In genomic region chr17:1759529-1759928, GRCh38 we compare ENCODE assay signal across 20 cellular contexts. TPM values are rescaled to one million over a fixed set of nuclear protein-coding genes. Genes with fewer than 3 reads are reported as not detected.
"Had no signal": no experiment of that assay in that cellular context is flagged by ENCODE, and none has a peak within 500 bp of the region (broad histone marks: within the 10 kb centered on the region; RNA-seq: fewer than 3 reads in every experiment).

No MANE protein-coding gene starts in this region.

- H3K9me3 ChIP-seq: pancreas, spleen, tibial artery had no signal

- DNase-seq: activated CD4-positive, alpha-beta T cell treated with anti-CD3 and anti-CD28 coated beads for 1 hour; activated CD8-positive, alpha-beta memory T cell treated with anti-CD3 and anti-CD28 coated beads for 24 hours; activated CD8-positive, alpha-beta memory T cell treated with anti-CD3 and anti-CD28 coated beads, Interleukin-2, amount 50 U/mL, for 48 hours; activated effector memory CD4-positive, alpha-beta T cell treated with anti-CD3 and anti-CD28 coated beads, Interleukin-2, amount 50 U/mL, for 16 hours; activated T-cell treated with anti-CD3 and anti-CD28 coated beads, Interleukin-2, amount 50 U/mL, for 48 hours; effector CD8-positive, alpha-beta T cell; foreskin melanocyte; kidney glomerular epithelial cell; left ventricle myocardium superior; mesendoderm; naive thymus-derived CD8-positive, alpha-beta T cell; pancreas; spleen; stimulated activated CD8-positive, alpha-beta memory T cell treated with anti-CD3 and anti-CD28 coated beads, Interleukin-4, amount 100 ng/mL, for 48 hours; stimulated activated naive CD4-positive, alpha-beta T cell treated with Interleukin-2 at 50 U/mL for 16 hours; SW 1271; T-helper 2 cell; tibial artery; WERI-Rb-1 had no signal

- H3K27ac ChIP-seq: pancreas, tibial artery, WERI-Rb-1 had no signal

- H3K27me3 ChIP-seq: pancreas, spleen had no signal

- ATAC-seq: left ventricle myocardium superior; naive thymus-derived CD8-positive, alpha-beta T cell had no signal

- H3K36me3 ChIP-seq: pancreas, spleen, tibial artery, WERI-Rb-1 had no signal

- H3K4me1 ChIP-seq: pancreas had no signal

- H3K4me3 ChIP-seq: pancreas, spleen, tibial artery had no signal

RNA-seq across cellular contexts. Expression of gene SERPINF1, which starts 2.3 kb away (rescaled TPM):
- total RNA-seq: endothelial cell of umbilical vein had no signal
- polyA plus RNA-seq: endothelial cell of umbilical vein had no signal

RNA-seq across cellular contexts. Expression of gene SERPINF2, which starts 16.9 kb away (rescaled TPM):
- total RNA-seq: endothelial cell of umbilical vein had no signal

RNA-seq across cellular contexts. Expression of gene TLCD2, which starts 49.4 kb away (rescaled TPM):
- total RNA-seq: naive thymus-derived CD8-positive, alpha-beta T cell had no signal
- polyA plus RNA-seq: naive thymus-derived CD8-positive, alpha-beta T cell had no signal
